Comparison of ENCODE assay signal across 9 cellular contexts in genomic region chr16:80852261-80852872, GRCh38. TPM values are rescaled to one million over a fixed set of nuclear protein-coding genes. Genes with fewer than 3 reads are reported as not detected.
DNase-seq lines count a peak whose midpoint lies in the region; ATAC-seq, FAIRE-seq and TF ChIP-seq lines count a peak whose summit lies in the region.
"Had no signal": no experiment of that assay in that cellular context is flagged by ENCODE, and none has a peak within 500 bp of the region (broad histone marks: within the 10 kb centered on the region; RNA-seq: fewer than 3 reads in every experiment).

No MANE protein-coding gene starts in this region.

- no peaks in the 10 kb centered on the region for H3K27me3 ChIP-seq in cardiac muscle cell
- H3K27me3 ChIP-seq: neutrophil had no signal

- H3K4me3 ChIP-seq in cardiac muscle cell = no peak overlapping the region

- POLR2A ChIA-PET in RWPE1 (lab: Yijun Ruan, JAX; ENCODE audit: low non-redundant PET) = no interaction called here

- H3K36me3 ChIP-seq in cardiac muscle cell = no peaks in the 10 kb centered on the region
- H3K36me3 ChIP-seq: neutrophil had no signal

- CTCF ChIA-PET in RWPE1 (lab: Yijun Ruan, JAX) = no interaction called here

- DNase-seq in cardiac muscle cell (ENCODE audit: low read depth in 1 of 2, low spot score in 1 of 2) (peak; percentile 2 to 27), Right ventricle myocardium superior (no peak), RWPE1 (ENCODE audit: low spot score) (peak; percentile 5), germinal center (ENCODE audit: low spot score) (peak; percentile 42), urothelium cell line (ENCODE audit: low spot score) (peak; percentile 16), NCI-H1930 (lab: John Stamatoyannopoulos, UW) (no peak)

- no peak for FAIRE-seq in urothelium cell line (lab: Jason Lieb, UNC)

- H3K27ac ChIP-seq in cardiac muscle cell (no peak overlapping the region), RWPE1 (no peak overlapping the region)
- H3K27ac ChIP-seq: neutrophil had no signal

- TF ChIP-seq CTCF in cardiac muscle cell (IDR thresholded peaks at IDR 0.05; ENCODE audit: low read depth, low read length) (peak; percentile 48), RWPE1 (conservative IDR thresholded peaks at IDR 0.05; ENCODE audit: low read depth) (0 out of 2 replicates have a peak, but pooled peaks have one; percentile 11)

- intact Hi-C loops in Right ventricle myocardium superior (cut with DNase I) = no loop called here

- ATAC-seq in Right ventricle myocardium superior (ENCODE audit: poor library complexity) (no peak), HG02840 (IDR thresholded peaks at IDR 0.05; ENCODE audit: low FRiP score, unreplicated experiment) (no peak), GM18868 (IDR thresholded peaks at IDR 0.05; ENCODE audit: unreplicated experiment) (no peak)

- no peaks in the 10 kb centered on the region for H3K9me3 ChIP-seq in cardiac muscle cell (ENCODE audit: low read depth)
- H3K9me3 ChIP-seq: neutrophil had no signal

- no peaks in the 10 kb centered on the region for H3K4me1 ChIP-seq in cardiac muscle cell (ENCODE audit: low read depth)

RNA-seq across cellular contexts. Expression of gene CDYL2, which starts 48.0 kb away (rescaled TPM):
- total RNA-seq in cardiac muscle cell (0.74 and 0.99 TPM in 2 replicates), Right ventricle myocardium superior (2.9 TPM)
- 0.54 and 0.95 TPM in 2 replicates for polyA plus RNA-seq in cardiac muscle cell

Comparison
In these comparisons a context has a peak if more than half of its experiments do, and no peak if none do; other contexts are left out.
1. DNase-seq: peak in cardiac muscle cell (2 of 2), RWPE1 (single experiment), germinal center (single experiment) and urothelium cell line (single experiment); none in Right ventricle myocardium superior (single experiment) and NCI-H1930 (0 of 2).